In the genomic region with DNA sequence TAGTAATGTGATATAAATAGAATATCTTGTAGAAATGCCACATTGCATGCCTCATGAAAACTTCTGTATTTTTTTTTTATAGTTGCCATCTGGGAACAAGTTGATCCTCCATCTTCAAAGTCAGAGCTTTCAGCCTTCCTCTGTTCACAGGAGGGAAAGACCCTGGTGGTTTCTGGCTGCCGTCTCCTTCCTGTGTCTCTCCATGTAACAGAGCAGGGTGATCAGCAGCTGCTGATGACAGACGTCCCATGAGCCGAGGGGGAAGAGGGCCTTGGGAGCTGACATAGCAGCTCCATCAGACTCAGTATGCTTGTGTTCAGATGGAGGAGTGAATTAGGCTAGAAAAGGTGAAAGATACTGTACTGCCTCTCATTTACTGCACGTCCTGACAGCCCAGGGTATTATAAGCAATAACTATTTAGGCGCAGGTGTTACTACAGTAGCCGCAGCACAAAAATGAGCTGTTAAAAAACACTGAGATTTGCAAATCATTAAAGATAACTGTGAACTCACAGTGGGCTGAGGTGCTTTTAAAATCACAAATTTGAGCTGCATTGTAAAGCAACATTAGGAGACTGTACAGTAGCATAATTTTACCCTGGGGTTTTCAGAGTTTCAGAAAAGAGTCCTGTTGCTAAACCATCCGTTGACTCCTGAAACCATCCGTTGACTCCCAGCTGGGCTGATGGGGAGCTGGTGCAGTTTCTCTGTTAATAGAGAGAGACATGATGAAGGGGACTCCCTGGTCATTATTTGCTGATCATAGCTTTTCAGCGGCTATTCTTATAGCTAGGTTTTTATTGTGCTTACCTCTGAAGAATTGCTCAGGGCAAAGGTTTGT, we compare ENCODE assay signal across 20 cellular contexts.
DNase-seq lines count a peak whose midpoint lies in the region; ATAC-seq, FAIRE-seq and TF ChIP-seq lines count a peak whose summit lies in the region.
"Had no signal": no experiment of that assay in that cellular context is flagged by ENCODE, and none has a peak within 500 bp of the region (broad histone marks: within the 10 kb centered on the region; RNA-seq: fewer than 3 reads in every experiment).

No MANE protein-coding gene starts in this region.

- H3K9ac ChIP-seq in GM12878 (ENCODE audit: control insufficient read depth, insufficient read depth, low read length): no peak overlapping the region

- intact Hi-C loops in GM12878 (cut with micrococcal nuclease; ENCODE audit: unreplicated experiment): no loop called here
- intact Hi-C loops in OCI-LY7 (cut with micrococcal nuclease; ENCODE audit: unreplicated experiment): no loop called here

- no peak for TF ChIP-seq EP300 in GM12878 (IDR thresholded peaks at IDR 0.05; ENCODE audit: borderline replicate concordance in 1 of 2, control insufficient read depth in 1 of 2, low read depth in 2 of 2, low read length in 2 of 2)

- DNase-seq in GM12878 (ENCODE audit: low read depth, low spot score) (peak; percentile 9), OCI-LY7 (ENCODE audit: low spot score) (no peak)
- DNase-seq in activated effector memory CD4-positive, alpha-beta T cell treated with Interleukin-2 at 50 U/mL for 16 hours: no peak
- no peak for DNase-seq in activated T-cell treated with anti-CD3 and anti-CD28 coated beads, Interleukin-2, amount 50 U/mL, for 1 hour
- DNase-seq: activated CD4-positive, CD25-positive, alpha-beta regulatory T cell treated with anti-CD3 and anti-CD28 coated beads, Interleukin-2, amount 50 U/mL, for 72 hours; activated naive CD4-positive, alpha-beta T cell treated with anti-CD3 and anti-CD28 coated beads, Interleukin-2, amount 50 U/mL, for 16 hours; brain microvascular endothelial cell; cortex of kidney; Kasumi-1; NCI-H1417; NCI-H345; posterior cingulate gyrus; SHP77; spleen; stimulated activated naive B cell treated with anti-CD40 and anti-IgM and Interleukin-4, amounts not matched to agents 10 μg/mL and 1 μg/mL and 100 μg/mL, for 72 hours; T-helper 2 cell had no signal

- H3K27ac ChIP-seq in GM12878 (ENCODE audit: control insufficient read depth, insufficient read depth): no peak overlapping the region
- H3K27ac ChIP-seq in OCI-LY7 (ENCODE audit: low read depth, low read length, poor library complexity, severe bottlenecking): no peak overlapping the region
- H3K27ac ChIP-seq: brain microvascular endothelial cell, spleen had no signal

- H2AFZ ChIP-seq in GM12878 (ENCODE audit: control insufficient read depth, low read depth, low read length) (peak overlapping the region; percentile 26; the same call in 1 of the 2 replicates), OCI-LY7 (ENCODE audit: low read length) (no peak overlapping the region)

- TF ChIP-seq POLR2A in GM12878 (IDR thresholded peaks at IDR 0.05; ENCODE audit: low read depth, low read length): no peak

- POLR2A ChIA-PET in GM12878 (lab: Charles Lee) (no interaction called here), OCI-LY7 (lab: Charles Lee) (interaction anchor here (0.6 kb wide), 1 partner anchor 631 kb away, joined by 3 read pairs; no protein-coding TSS in a partner anchor)

- CTCF ChIA-PET in GM12878 (lab: Yijun Ruan, JAX): interaction anchor here (0.5 kb wide), 1 partner anchor 174 kb away, joined by 3 read pairs; no protein-coding TSS in a partner anchor
- CTCF ChIA-PET in OCI-LY7 (lab: Charles Lee; ENCODE audit: unreplicated experiment): no interaction called here

- no peaks in the 10 kb centered on the region for H3K27me3 ChIP-seq in GM12878 (replicated peaks in 1 of 2; ENCODE audit: control insufficient read depth in 2 of 2, insufficient read depth in 2 of 2, low read length in 1 of 2)
- H3K27me3 ChIP-seq: brain microvascular endothelial cell, spleen had no signal

- FAIRE-seq in GM12878 (lab: Jason Lieb, UNC): no peak

- no peak overlapping the region for H3K4me2 ChIP-seq in GM12878 (ENCODE audit: control insufficient read depth, insufficient read depth)
- no peak overlapping the region for H3K4me2 ChIP-seq in OCI-LY7 (ENCODE audit: low read length)

- TF ChIP-seq CTCF in GM12878 (IDR thresholded peaks at IDR 0.05 in 2 of 3, conservative IDR thresholded peaks at IDR 0.05 in 1 of 3; ENCODE audit: control insufficient read depth in 2 of 3, extremely low read depth in 1 of 3, insufficient read depth in 1 of 3, low read depth in 3 of 3, low read length in 3 of 3) (no peak), OCI-LY7 (conservative IDR thresholded peaks at IDR 0.05; ENCODE audit: low read length) (no peak)

- in situ Hi-C loops in GM12878 (cut with MboI): no loop called here

- H3K4me3 ChIP-seq in GM12878 (no peak overlapping the region), OCI-LY7 (ENCODE audit: low read depth, low read length, poor library complexity, severe bottlenecking) (no peak overlapping the region)
- H3K4me3 ChIP-seq: HAP-1, spleen had no signal

- RAD21 ChIA-PET in GM12878 (lab: Charles Lee; ENCODE audit: unreplicated experiment): interaction anchor here (1.0 kb wide), 2 partner anchors 50 to 105 kb away, joined by 3 to 4 read pairs; no protein-coding TSS in a partner anchor

- BruUV-seq in GM12878 (replicated peaks; lab: Mats Ljungman, UMichigan): no TSS peak
- BruUV-seq in OCI-LY7 (replicated peaks; lab: Mats Ljungman, UMichigan): no TSS peak

- no peaks in the 10 kb centered on the region for H4K20me1 ChIP-seq in GM12878 (ENCODE audit: control insufficient read depth, insufficient read depth)
- H4K20me1 ChIP-seq in OCI-LY7 (ENCODE audit: insufficient read depth, low read length): no peaks in the 10 kb centered on the region

- ATAC-seq in GM18511 (IDR thresholded peaks at IDR 0.05; ENCODE audit: unreplicated experiment) (peak; percentile 83), GM19455 (IDR thresholded peaks at IDR 0.05; ENCODE audit: unreplicated experiment) (peak; percentile 57), HG02884 (IDR thresholded peaks at IDR 0.05; ENCODE audit: unreplicated experiment) (peak; percentile 65), GM12878 (peak; percentile 91)

- no peak for TF ChIP-seq RAD21 in GM12878 (IDR thresholded peaks at IDR 0.05; ENCODE audit: insufficient read depth, low read depth, low read length)

- H3K79me2 ChIP-seq in GM12878 (ENCODE audit: control insufficient read depth, insufficient read depth, low read length) (no peaks in the 10 kb centered on the region), OCI-LY7 (ENCODE audit: insufficient read depth, low read depth, low read length) (no peaks in the 10 kb centered on the region)

- no peaks in the 10 kb centered on the region for H3K36me3 ChIP-seq in GM12878 (ENCODE audit: control insufficient read depth in 2 of 2, insufficient read depth in 2 of 2, low read length in 1 of 2)
- H3K36me3 ChIP-seq in OCI-LY7 (ENCODE audit: insufficient read depth, low read length): no peaks in the 10 kb centered on the region
- H3K36me3 ChIP-seq: brain microvascular endothelial cell, HAP-1, spleen had no signal

- H3K4me1 ChIP-seq in GM12878 (ENCODE audit: control insufficient read depth, insufficient read depth, low read length) (no peaks in the 10 kb centered on the region), OCI-LY7 (ENCODE audit: insufficient read depth, low read length, poor library complexity, severe bottlenecking) (no peaks in the 10 kb centered on the region)
- H3K4me1 ChIP-seq: HAP-1, spleen had no signal

- no peaks in the 10 kb centered on the region for H3K9me2 ChIP-seq in OCI-LY7 (ENCODE audit: insufficient read depth, low read length)

- SMC1A ChIA-PET in GM12878 (lab: Charles Lee; ENCODE audit: uncharacterized antibody, unreplicated experiment): interaction anchor here (0.8 to 1.4 kb wide), 5 partner anchors 9 to 184 kb away, joined by 3 to 5 read pairs (median 3); no protein-coding TSS in a partner anchor

- 17% methylated on average over 9 of the region's 9 CpGs for WGBS in GM12878 (ENCODE audit: insufficient coverage, insufficient replicate concordance, low lambda C conversion rate, missing lambda C conversion rate)

- no peaks in the 10 kb centered on the region for H3K9me3 ChIP-seq in GM12878 (replicated peaks; ENCODE audit: control insufficient read depth, insufficient read depth, low read length)
- H3K9me3 ChIP-seq in OCI-LY7 (ENCODE audit: low read length): no peaks in the 10 kb centered on the region
- H3K9me3 ChIP-seq: HAP-1, spleen had no signal

TF ChIP-seq in GM12878, 131 proteins besides CTCF, POLR2A, EP300 and RAD21 (continues in another document):
- TF ChIP-seq, protein P1, sequence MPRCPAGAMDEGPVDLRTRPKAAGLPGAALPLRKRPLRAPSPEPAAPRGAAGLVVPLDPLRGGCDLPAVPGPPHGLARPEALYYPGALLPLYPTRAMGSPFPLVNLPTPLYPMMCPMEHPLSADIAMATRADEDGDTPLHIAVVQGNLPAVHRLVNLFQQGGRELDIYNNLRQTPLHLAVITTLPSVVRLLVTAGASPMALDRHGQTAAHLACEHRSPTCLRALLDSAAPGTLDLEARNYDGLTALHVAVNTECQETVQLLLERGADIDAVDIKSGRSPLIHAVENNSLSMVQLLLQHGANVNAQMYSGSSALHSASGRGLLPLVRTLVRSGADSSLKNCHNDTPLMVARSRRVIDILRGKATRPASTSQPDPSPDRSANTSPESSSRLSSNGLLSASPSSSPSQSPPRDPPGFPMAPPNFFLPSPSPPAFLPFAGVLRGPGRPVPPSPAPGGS (IDR thresholded peaks at IDR 0.05; ENCODE audit: borderline replicate concordance, insufficient read depth, low read depth, low read length, poor library complexity, severe bottlenecking): no peak
- no peak for TF ChIP-seq NR2F1 (conservative IDR thresholded peaks at IDR 0.05)
- TF ChIP-seq EED (IDR thresholded peaks at IDR 0.05; ENCODE audit: low read depth): no peak
- TF ChIP-seq ZBTB33 (IDR thresholded peaks at IDR 0.05): no peak
- TF ChIP-seq MXI1 (IDR thresholded peaks at IDR 0.05; ENCODE audit: low read depth, low read length): no peak
- TF ChIP-seq LARP7 (IDR thresholded peaks at IDR 0.05): no peak
- TF ChIP-seq STAT1 (conservative IDR thresholded peaks at IDR 0.05): no peak
- peak; percentile 33; the same call in 1 of the 2 replicates for TF ChIP-seq RUNX3 (IDR thresholded peaks at IDR 0.05; ENCODE audit: low read length)
- TF ChIP-seq IKZF1 (conservative IDR thresholded peaks at IDR 0.05): no peak
- TF ChIP-seq NFXL1 (IDR thresholded peaks at IDR 0.05; ENCODE audit: borderline replicate concordance): no peak
